Comparison of ENCODE assay signal across 8 cellular contexts in the genomic region with DNA sequence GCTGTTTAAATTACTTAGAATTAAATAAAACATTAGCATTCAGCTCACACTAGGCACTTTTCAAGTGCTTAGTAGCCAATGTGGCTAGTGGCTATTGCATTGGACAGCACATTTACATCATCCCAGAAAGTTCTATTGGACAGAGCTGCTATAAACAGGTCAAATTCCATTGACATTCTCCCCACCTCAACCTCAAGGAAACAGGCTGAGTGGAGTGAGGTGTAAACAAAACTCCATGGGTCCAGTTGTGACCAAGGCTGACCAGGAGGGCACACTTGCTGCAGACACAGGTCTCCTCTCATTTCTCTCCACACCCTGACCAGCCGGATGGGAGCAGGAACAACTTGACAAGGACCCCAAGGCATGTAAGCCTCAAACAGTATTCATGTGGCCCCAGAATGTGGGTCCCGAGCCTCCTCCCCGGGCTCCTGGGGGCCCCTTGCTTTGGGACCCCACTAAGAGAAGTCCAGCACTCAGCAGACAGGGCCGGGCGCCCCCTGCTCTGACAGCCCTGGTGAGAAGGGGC. TPM values are rescaled to one million over a fixed set of nuclear protein-coding genes. Genes with fewer than 3 reads are reported as not detected.
DNase-seq lines count a peak whose midpoint lies in the region; ATAC-seq and TF ChIP-seq lines count a peak whose summit lies in the region.

No MANE protein-coding gene starts in this region.

- TF ChIP-seq CTCF in GM12865 (IDR thresholded peaks at IDR 0.05; ENCODE audit: insufficient read depth, low read depth, low read length, missing control alignments) (no peak), gastroesophageal sphincter (IDR thresholded peaks at IDR 0.05) (no peak)

- no CpG with 5 or more reads among the region's 5 CpGs for WGBS in gastroesophageal sphincter (ENCODE audit: low coverage in 1 of 2), 2 donors

- in situ Hi-C loops in KBM-7 (cut with MboI; ENCODE audit: low pct_unique_long_range_greater_than_20kb, low sequenced_read_pairs): no loop called here

- H3K9ac ChIP-seq in SK-N-MC (ENCODE audit: insufficient read length): peak overlapping the region; percentile 41
- H3K9ac ChIP-seq in rectal smooth muscle tissue (ENCODE audit: low read length): peak overlapping the region; percentile 41

- H3K36me3 ChIP-seq in SK-N-MC (ENCODE audit: insufficient read depth, low read length) (no peaks in the 10 kb centered on the region), gastroesophageal sphincter (no peaks in the 10 kb centered on the region), rectal smooth muscle tissue (ENCODE audit: control insufficient read depth, insufficient read depth, low read length) (no peaks in the 10 kb centered on the region)

- H3K4me3 ChIP-seq in GM12865 (ENCODE audit: low read depth, low read length): peak overlapping the region; percentile 49
- H3K4me3 ChIP-seq in SK-N-MC: peak overlapping the region; percentile 71
- peak overlapping the region; percentile 47 to 73 for H3K4me3 ChIP-seq in gastroesophageal sphincter
- H3K4me3 ChIP-seq in rectal smooth muscle tissue (ENCODE audit: low read length): peak overlapping the region; percentile 54

- peaks cover 0 to 15% (median 9%) of the 10 kb centered on the region in 3 donors for H3K4me1 ChIP-seq in gastroesophageal sphincter
- H3K4me1 ChIP-seq in rectal smooth muscle tissue (ENCODE audit: control insufficient read depth, insufficient read depth, low read length): peaks cover 3% of the 10 kb centered on the region

- TF ChIP-seq EP300 in gastroesophageal sphincter (IDR thresholded peaks at IDR 0.05): no peak

- H3K9me3 ChIP-seq in SK-N-MC (ENCODE audit: low read depth, low read length) (no peaks in the 10 kb centered on the region), gastroesophageal sphincter (no peaks in the 10 kb centered on the region)

- peaks cover 31% of the 10 kb centered on the region for H3K27me3 ChIP-seq in gastroesophageal sphincter
- H3K27me3 ChIP-seq in rectal smooth muscle tissue (ENCODE audit: control insufficient read depth, insufficient read depth, low read length): peaks cover 4% of the 10 kb centered on the region

- H3K27ac ChIP-seq in SK-N-MC (no peak overlapping the region), gastroesophageal sphincter (peak overlapping the region in 1 of 4 donors; percentile 71), rectal smooth muscle tissue (ENCODE audit: low read depth, low read length) (no peak overlapping the region)

- DNase-seq in GM12865 (ENCODE audit: low read depth) (no peak), SK-N-MC (ENCODE audit: low read depth, low spot score) (no peak), KBM-7 (no peak)
- DNase-seq in activated effector memory CD4-positive, alpha-beta T cell treated with anti-CD3 and anti-CD28 coated beads, Interleukin-2, amount 50 U/mL, for 16 hours: no peak

- no peak for ATAC-seq in gastroesophageal sphincter
- no peak for ATAC-seq in GM21423 (IDR thresholded peaks at IDR 0.05; ENCODE audit: unreplicated experiment)
- no peak for ATAC-seq in GM18870 (IDR thresholded peaks at IDR 0.05; ENCODE audit: unreplicated experiment)

- no peak for TF ChIP-seq POLR2A in gastroesophageal sphincter (IDR thresholded peaks at IDR 0.05)

RNA-seq across cellular contexts. Expression of a gene that starts 0.5 kb away (rescaled TPM):
- total RNA-seq in gastroesophageal sphincter: 1 to 10 TPM in 1 of 4 donors, under 1 TPM in 3; 0.27 to 1.4 (median 0.58) TPM

RNA-seq across cellular contexts. Expression of a gene that starts 30.0 kb away (rescaled TPM):
- total RNA-seq in gastroesophageal sphincter: 10 to 100 TPM; 40.1 to 72.3 (median 52.8) TPM

RNA-seq across cellular contexts. Expression of a gene that starts 32.7 kb away (rescaled TPM):
- 10 to 100 TPM; 41.9 to 59.6 (median 54.4) TPM for total RNA-seq in gastroesophageal sphincter

RNA-seq across cellular contexts. Expression of a gene that starts 48.4 kb away (rescaled TPM):
- not detected for total RNA-seq in gastroesophageal sphincter
